Comparison of ENCODE assay signal across 2 cellular contexts in the genomic region with DNA sequence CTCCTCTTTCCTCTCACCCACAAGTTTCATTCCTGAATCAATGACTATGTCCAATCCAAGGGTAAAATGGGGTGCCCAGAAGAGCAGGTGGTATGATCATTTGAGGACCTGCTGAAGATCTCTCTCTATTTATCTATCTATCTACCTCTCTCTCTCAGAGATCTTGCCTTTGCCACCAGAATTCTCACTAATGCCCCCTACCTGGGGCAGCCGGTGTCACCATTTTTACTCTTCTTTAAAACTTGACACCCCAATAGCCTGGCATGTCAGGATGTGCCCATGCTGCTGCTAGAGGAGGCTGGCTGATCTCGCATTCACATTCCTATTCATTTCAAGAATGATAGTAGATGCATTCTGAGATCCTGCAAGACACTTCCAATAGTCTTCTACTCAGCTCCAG.
TF ChIP-seq lines count a peak whose summit lies in the region.

No MANE protein-coding gene starts in this region.

TF ChIP-seq in GM23338, 12 proteins besides CTCF, POLR2A, EP300 and RAD21 (continues in another document):
- no peak for TF ChIP-seq REST (IDR thresholded peaks at IDR 0.05; ENCODE audit: unreplicated experiment)
- no peak for TF ChIP-seq CREB1 (CRISPR knock-in tag; IDR thresholded peaks at IDR 0.05; ENCODE audit: low read depth)
- no peak for TF ChIP-seq NANOG (IDR thresholded peaks at IDR 0.05; ENCODE audit: borderline replicate concordance)
- no peak for TF ChIP-seq JUNB (IDR thresholded peaks at IDR 0.05; ENCODE audit: unreplicated experiment)
- TF ChIP-seq EZH2phosphoT487 (IDR thresholded peaks at IDR 0.05; ENCODE audit: unreplicated experiment), result no peak
- TF ChIP-seq, protein P1, sequence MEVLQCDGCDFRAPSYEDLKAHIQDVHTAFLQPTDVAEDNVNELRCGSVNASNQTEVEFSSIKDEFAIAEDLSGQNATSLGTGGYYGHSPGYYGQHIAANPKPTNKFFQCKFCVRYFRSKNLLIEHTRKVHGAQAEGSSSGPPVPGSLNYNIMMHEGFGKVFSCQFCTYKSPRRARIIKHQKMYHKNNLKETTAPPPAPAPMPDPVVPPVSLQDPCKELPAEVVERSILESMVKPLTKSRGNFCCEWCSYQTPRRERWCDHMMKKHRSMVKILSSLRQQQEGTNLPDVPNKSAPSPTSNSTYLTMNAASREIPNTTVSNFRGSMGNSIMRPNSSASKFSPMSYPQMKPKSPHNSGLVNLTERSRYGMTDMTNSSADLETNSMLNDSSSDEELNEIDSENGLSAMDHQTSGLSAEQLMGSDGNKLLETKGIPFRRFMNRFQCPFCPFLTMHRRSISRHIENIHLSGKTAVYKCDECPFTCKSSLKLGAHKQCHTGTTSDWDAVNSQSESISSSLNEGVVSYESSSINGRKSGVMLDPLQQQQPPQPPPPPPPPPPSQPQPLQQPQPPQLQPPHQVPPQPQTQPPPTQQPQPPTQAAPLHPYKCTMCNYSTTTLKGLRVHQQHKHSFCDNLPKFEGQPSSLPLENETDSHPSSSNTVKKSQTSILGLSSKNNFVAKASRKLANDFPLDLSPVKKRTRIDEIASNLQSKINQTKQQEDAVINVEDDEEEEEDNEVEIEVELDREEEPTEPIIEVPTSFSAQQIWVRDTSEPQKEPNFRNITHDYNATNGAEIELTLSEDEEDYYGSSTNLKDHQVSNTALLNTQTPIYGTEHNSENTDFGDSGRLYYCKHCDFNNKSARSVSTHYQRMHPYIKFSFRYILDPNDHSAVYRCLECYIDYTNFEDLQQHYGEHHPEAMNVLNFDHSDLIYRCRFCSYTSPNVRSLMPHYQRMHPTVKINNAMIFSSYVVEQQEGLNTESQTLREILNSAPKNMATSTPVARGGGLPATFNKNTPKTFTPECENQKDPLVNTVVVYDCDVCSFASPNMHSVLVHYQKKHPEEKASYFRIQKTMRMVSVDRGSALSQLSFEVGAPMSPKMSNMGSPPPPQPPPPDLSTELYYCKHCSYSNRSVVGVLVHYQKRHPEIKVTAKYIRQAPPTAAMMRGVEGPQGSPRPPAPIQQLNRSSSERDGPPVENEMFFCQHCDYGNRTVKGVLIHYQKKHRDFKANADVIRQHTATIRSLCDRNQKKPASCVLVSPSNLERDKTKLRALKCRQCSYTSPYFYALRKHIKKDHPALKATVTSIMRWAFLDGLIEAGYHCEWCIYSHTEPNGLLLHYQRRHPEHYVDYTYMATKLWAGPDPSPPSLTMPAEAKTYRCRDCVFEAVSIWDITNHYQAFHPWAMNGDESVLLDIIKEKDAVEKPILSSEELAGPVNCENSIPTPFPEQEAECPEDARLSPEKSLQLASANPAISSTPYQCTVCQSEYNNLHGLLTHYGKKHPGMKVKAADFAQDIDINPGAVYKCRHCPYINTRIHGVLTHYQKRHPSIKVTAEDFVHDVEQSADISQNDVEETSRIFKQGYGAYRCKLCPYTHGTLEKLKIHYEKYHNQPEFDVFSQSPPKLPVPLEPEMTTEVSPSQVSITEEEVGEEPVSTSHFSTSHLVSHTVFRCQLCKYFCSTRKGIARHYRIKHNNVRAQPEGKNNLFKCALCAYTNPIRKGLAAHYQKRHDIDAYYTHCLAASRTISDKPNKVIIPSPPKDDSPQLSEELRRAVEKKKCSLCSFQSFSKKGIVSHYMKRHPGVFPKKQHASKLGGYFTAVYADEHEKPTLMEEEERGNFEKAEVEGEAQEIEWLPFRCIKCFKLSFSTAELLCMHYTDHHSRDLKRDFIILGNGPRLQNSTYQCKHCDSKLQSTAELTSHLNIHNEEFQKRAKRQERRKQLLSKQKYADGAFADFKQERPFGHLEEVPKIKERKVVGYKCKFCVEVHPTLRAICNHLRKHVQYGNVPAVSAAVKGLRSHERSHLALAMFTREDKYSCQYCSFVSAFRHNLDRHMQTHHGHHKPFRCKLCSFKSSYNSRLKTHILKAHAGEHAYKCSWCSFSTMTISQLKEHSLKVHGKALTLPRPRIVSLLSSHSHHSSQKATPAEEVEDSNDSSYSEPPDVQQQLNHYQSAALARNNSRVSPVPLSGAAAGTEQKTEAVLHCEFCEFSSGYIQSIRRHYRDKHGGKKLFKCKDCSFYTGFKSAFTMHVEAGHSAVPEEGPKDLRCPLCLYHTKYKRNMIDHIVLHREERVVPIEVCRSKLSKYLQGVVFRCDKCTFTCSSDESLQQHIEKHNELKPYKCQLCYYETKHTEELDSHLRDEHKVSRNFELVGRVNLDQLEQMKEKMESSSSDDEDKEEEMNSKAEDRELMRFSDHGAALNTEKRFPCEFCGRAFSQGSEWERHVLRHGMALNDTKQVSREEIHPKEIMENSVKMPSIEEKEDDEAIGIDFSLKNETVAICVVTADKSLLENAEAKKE (CRISPR knock-in tag; IDR thresholded peaks at IDR 0.05), result no peak
- no peak for TF ChIP-seq POLR2AphosphoS5 (IDR thresholded peaks at IDR 0.05; ENCODE audit: low read depth)
- TF ChIP-seq, protein P2, sequence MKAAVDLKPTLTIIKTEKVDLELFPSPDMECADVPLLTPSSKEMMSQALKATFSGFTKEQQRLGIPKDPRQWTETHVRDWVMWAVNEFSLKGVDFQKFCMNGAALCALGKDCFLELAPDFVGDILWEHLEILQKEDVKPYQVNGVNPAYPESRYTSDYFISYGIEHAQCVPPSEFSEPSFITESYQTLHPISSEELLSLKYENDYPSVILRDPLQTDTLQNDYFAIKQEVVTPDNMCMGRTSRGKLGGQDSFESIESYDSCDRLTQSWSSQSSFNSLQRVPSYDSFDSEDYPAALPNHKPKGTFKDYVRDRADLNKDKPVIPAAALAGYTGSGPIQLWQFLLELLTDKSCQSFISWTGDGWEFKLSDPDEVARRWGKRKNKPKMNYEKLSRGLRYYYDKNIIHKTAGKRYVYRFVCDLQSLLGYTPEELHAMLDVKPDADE (IDR thresholded peaks at IDR 0.05), result no peak
- TF ChIP-seq ZNF114 (CRISPR knock-in tag; IDR thresholded peaks at IDR 0.05), result no peak
- no peak for TF ChIP-seq EZH2 (IDR thresholded peaks at IDR 0.05; ENCODE audit: low read depth, unreplicated experiment)

TF ChIP-seq in GM12878, 131 proteins besides CTCF, POLR2A, EP300 and RAD21:
- TF ChIP-seq, protein P3, sequence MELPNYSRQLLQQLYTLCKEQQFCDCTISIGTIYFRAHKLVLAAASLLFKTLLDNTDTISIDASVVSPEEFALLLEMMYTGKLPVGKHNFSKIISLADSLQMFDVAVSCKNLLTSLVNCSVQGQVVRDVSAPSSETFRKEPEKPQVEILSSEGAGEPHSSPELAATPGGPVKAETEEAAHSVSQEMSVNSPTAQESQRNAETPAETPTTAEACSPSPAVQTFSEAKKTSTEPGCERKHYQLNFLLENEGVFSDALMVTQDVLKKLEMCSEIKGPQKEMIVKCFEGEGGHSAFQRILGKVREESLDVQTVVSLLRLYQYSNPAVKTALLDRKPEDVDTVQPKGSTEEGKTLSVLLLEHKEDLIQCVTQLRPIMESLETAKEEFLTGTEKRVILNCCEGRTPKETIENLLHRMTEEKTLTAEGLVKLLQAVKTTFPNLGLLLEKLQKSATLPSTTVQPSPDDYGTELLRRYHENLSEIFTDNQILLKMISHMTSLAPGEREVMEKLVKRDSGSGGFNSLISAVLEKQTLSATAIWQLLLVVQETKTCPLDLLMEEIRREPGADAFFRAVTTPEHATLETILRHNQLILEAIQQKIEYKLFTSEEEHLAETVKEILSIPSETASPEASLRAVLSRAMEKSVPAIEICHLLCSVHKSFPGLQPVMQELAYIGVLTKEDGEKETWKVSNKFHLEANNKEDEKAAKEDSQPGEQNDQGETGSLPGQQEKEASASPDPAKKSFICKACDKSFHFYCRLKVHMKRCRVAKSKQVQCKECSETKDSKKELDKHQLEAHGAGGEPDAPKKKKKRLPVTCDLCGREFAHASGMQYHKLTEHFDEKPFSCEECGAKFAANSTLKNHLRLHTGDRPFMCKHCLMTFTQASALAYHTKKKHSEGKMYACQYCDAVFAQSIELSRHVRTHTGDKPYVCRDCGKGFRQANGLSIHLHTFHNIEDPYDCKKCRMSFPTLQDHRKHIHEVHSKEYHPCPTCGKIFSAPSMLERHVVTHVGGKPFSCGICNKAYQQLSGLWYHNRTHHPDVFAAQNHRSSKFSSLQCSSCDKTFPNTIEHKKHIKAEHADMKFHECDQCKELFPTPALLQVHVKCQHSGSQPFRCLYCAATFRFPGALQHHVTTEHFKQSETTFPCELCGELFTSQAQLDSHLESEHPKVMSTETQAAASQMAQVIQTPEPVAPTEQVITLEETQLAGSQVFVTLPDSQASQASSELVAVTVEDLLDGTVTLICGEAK (IDR thresholded peaks at IDR 0.05; ENCODE audit: borderline replicate concordance), result no peak
- no peak for TF ChIP-seq CHD2 (IDR thresholded peaks at IDR 0.05; ENCODE audit: borderline replicate concordance, low read depth, low read length)
- no peak for TF ChIP-seq RB1 (IDR thresholded peaks at IDR 0.05; ENCODE audit: borderline replicate concordance)
- TF ChIP-seq TAF1 (IDR thresholded peaks at IDR 0.05; ENCODE audit: borderline replicate concordance, low read depth, low read length), result no peak
- TF ChIP-seq STAT3 (IDR thresholded peaks at IDR 0.05; ENCODE audit: low read depth, low read length), result no peak
- no peak for TF ChIP-seq BHLHE40 (IDR thresholded peaks at IDR 0.05; ENCODE audit: borderline replicate concordance in 1 of 2, low read depth in 2 of 2, low read length in 1 of 2)
- no peak for TF ChIP-seq ZSCAN29 (IDR thresholded peaks at IDR 0.05)
- TF ChIP-seq EED (IDR thresholded peaks at IDR 0.05; ENCODE audit: low read depth), result no peak
- no peak for TF ChIP-seq ATF7 (IDR thresholded peaks at IDR 0.05; ENCODE audit: low read depth)
- no peak for TF ChIP-seq RFX5 (IDR thresholded peaks at IDR 0.05; ENCODE audit: low read depth, low read length)
- no peak for TF ChIP-seq ZNF622 (IDR thresholded peaks at IDR 0.05)
- TF ChIP-seq NR2C2 (IDR thresholded peaks at IDR 0.05; ENCODE audit: borderline replicate concordance, control insufficient read depth, insufficient read length, low read depth), result no peak
- no peak for TF ChIP-seq PRDM15 (CRISPR knock-in tag; IDR thresholded peaks at IDR 0.05)
- no peak for TF ChIP-seq FOS (IDR thresholded peaks at IDR 0.05; ENCODE audit: borderline replicate concordance, extremely low read depth, insufficient read length)
- no peak for TF ChIP-seq MYB (IDR thresholded peaks at IDR 0.05; ENCODE audit: borderline replicate concordance, low read depth, low read length)
- no peak for TF ChIP-seq CHD4 (IDR thresholded peaks at IDR 0.05)
- no peak for TF ChIP-seq NR2C1 (IDR thresholded peaks at IDR 0.05)
- no peak for TF ChIP-seq SMARCA5 (IDR thresholded peaks at IDR 0.05)
